Comparison of ENCODE assay signal across 12 cellular contexts in genomic region chrX:3697220-3697684, GRCh38. TPM values are rescaled to one million over a fixed set of nuclear protein-coding genes. Genes with fewer than 3 reads are reported as not detected.
DNase-seq lines count a peak whose midpoint lies in the region; ATAC-seq and TF ChIP-seq lines count a peak whose summit lies in the region.
"Had no signal": no experiment of that assay in that cellular context is flagged by ENCODE, and none has a peak within 500 bp of the region (broad histone marks: within the 10 kb centered on the region; RNA-seq: fewer than 3 reads in every experiment).

No MANE protein-coding gene starts in this region.

- peak overlapping the region; percentile 51 for H3K4me2 ChIP-seq in mammary epithelial cell (ENCODE audit: insufficient read depth, low read depth, low read length)

- DNase-seq in CD14-positive monocyte (ENCODE audit: low spot score) (no peak), NB4 (ENCODE audit: low read depth) (peak; percentile 30), mammary epithelial cell (peak; percentile 10), natural killer cell (no peak), mesenteric fat pad (ENCODE audit: low spot score) (no peak), cerebellum (ENCODE audit: low spot score) (no peak)
- no peak for DNase-seq in activated effector memory CD4-positive, alpha-beta T cell treated with Interleukin-2 at 50 U/mL for 16 hours
- no peak for DNase-seq in activated CD8-positive, alpha-beta T cell treated with anti-CD3 and anti-CD28 coated beads for 36 hours
- DNase-seq: activated CD4-positive, alpha-beta T cell treated with anti-CD3 and anti-CD28 coated beads, Interleukin-2, amount 50 U/mL, for 48 hours; naive thymus-derived CD8-positive, alpha-beta T cell; uterus had no signal

- CTCF ChIA-PET in mammary epithelial cell (lab: Charles Lee; ENCODE audit: low non-redundant PET) = no interaction called here
- CTCF ChIA-PET in activated CD8-positive, alpha-beta T cell treated with anti-CD3 and anti-CD28 coated beads for 36 hours (lab: Charles Lee) = no interaction called here

- peaks cover 6% of the 10 kb centered on the region for H3K4me1 ChIP-seq in mammary epithelial cell (ENCODE audit: insufficient read depth, low read length)
- H3K4me1 ChIP-seq: uterus had no signal

- H3K9ac ChIP-seq in mammary epithelial cell (ENCODE audit: insufficient read depth, low read length) = peak overlapping the region; percentile 62

- dilution Hi-C loops in mammary epithelial cell (cut with HindIII; ENCODE audit: low sequenced_read_pairs) = no loop called here

- H3K4me3 Mint-ChIP-seq in CD14-positive monocyte (no peak overlapping the region), natural killer cell (peak overlapping the region; percentile 38)
- H3K4me3 Mint-ChIP-seq in activated CD8-positive, alpha-beta T cell treated with anti-CD3 and anti-CD28 coated beads for 36 hours = no peak overlapping the region

- H3K27ac Mint-ChIP-seq in CD14-positive monocyte (peak overlapping the region; percentile 47 to 85 (median 64)), natural killer cell (peak overlapping the region; percentile 83 to 93)
- H3K27ac Mint-ChIP-seq in activated CD8-positive, alpha-beta T cell treated with anti-CD3 and anti-CD28 coated beads for 36 hours = no peak overlapping the region

- H3K36me3 Mint-ChIP-seq in CD14-positive monocyte = peaks cover 0 to 4% of the 10 kb centered on the region in 2 donors
- no peaks in the 10 kb centered on the region for H3K36me3 Mint-ChIP-seq in natural killer cell
- peaks cover 17% of the 10 kb centered on the region for H3K36me3 Mint-ChIP-seq in activated CD8-positive, alpha-beta T cell treated with anti-CD3 and anti-CD28 coated beads for 36 hours (ENCODE audit: low read depth)
- H3K36me3 Mint-ChIP-seq: naive thymus-derived CD8-positive, alpha-beta T cell had no signal

- no peaks in the 10 kb centered on the region for H3K27me3 ChIP-seq in mammary epithelial cell (ENCODE audit: insufficient read depth, low read length)
- H3K27me3 ChIP-seq: cardiac muscle cell, uterus had no signal

- intact Hi-C loops in CD14-positive monocyte (cut with micrococcal nuclease) (no loop called here), mammary epithelial cell (cut with micrococcal nuclease) (no loop called here), natural killer cell (cut with micrococcal nuclease) (no loop called here)
- intact Hi-C loops in activated CD8-positive, alpha-beta T cell treated with anti-CD3 and anti-CD28 coated beads for 36 hours (cut with micrococcal nuclease) = no loop called here

- no peaks in the 10 kb centered on the region for H4K20me1 ChIP-seq in mammary epithelial cell (ENCODE audit: insufficient read depth, low read length)

- POLR2A ChIA-PET in activated CD8-positive, alpha-beta T cell treated with anti-CD3 and anti-CD28 coated beads for 36 hours (lab: Charles Lee) = no interaction called here

- TF ChIP-seq CTCF in CD14-positive monocyte (IDR thresholded peaks at IDR 0.05) (no peak), NB4 (IDR thresholded peaks at IDR 0.05; ENCODE audit: low read depth, low read length) (no peak), mammary epithelial cell (conservative IDR thresholded peaks at IDR 0.05 in 1 of 2, IDR thresholded peaks at IDR 0.05 in 1 of 2; ENCODE audit: extremely low read depth in 1 of 2, insufficient read depth in 1 of 2, low read depth in 1 of 2, low read length in 2 of 2) (no peak), natural killer cell (IDR thresholded peaks at IDR 0.05) (no peak)
- TF ChIP-seq CTCF in activated CD8-positive, alpha-beta T cell treated with anti-CD3 and anti-CD28 coated beads for 36 hours (IDR thresholded peaks at IDR 0.05) = no peak

- H3K79me2 ChIP-seq in mammary epithelial cell (ENCODE audit: insufficient read depth, low read length) = peaks cover 73% of the 10 kb centered on the region

- no TSS peak for BruUV-seq in mammary epithelial cell (replicated peaks; lab: Mats Ljungman, UMichigan)

- no peak for TF ChIP-seq POLR2A in NB4 (IDR thresholded peaks at IDR 0.05; ENCODE audit: extremely low read depth, insufficient read length)

- no peak overlapping the region for H2AFZ ChIP-seq in mammary epithelial cell (ENCODE audit: low read depth, low read length)

- H3K36me3 ChIP-seq in mammary epithelial cell (ENCODE audit: insufficient read depth, low read length) = no peaks in the 10 kb centered on the region
- H3K36me3 ChIP-seq: cardiac muscle cell, uterus had no signal

- peak overlapping the region; percentile 86 for H3K27ac ChIP-seq in mammary epithelial cell (ENCODE audit: insufficient read depth, low read depth, low read length)
- H3K27ac ChIP-seq: cardiac muscle cell, uterus had no signal

- H3K27me3 Mint-ChIP-seq in CD14-positive monocyte (ENCODE audit: low read depth in 3 of 3) (peaks cover 0 to 2% (median 2%) of the 10 kb centered on the region in 3 donors), natural killer cell (ENCODE audit: low read depth in 2 of 2) (no peaks in the 10 kb centered on the region)
- H3K27me3 Mint-ChIP-seq in activated CD8-positive, alpha-beta T cell treated with anti-CD3 and anti-CD28 coated beads for 36 hours = no peaks in the 10 kb centered on the region
- H3K27me3 Mint-ChIP-seq: naive thymus-derived CD8-positive, alpha-beta T cell had no signal

- ATAC-seq in natural killer cell = peak; percentile 53 to 78 (median 67)
- no peak for ATAC-seq in activated CD8-positive, alpha-beta T cell treated with anti-CD3 and anti-CD28 coated beads for 36 hours
- ATAC-seq: naive thymus-derived CD8-positive, alpha-beta T cell had no signal

- H3K4me1 Mint-ChIP-seq in CD14-positive monocyte (peaks cover 54% of the 10 kb centered on the region), natural killer cell (peaks cover 51 to 79% of the 10 kb centered on the region in 2 donors)
- H3K4me1 Mint-ChIP-seq in activated CD8-positive, alpha-beta T cell treated with anti-CD3 and anti-CD28 coated beads for 36 hours (ENCODE audit: low read depth) = peaks cover 43% of the 10 kb centered on the region

- WGBS in mammary epithelial cell (ENCODE audit: low coverage, missing lambda C conversion rate) = 45% methylated on average over 9 of the region's 9 CpGs

- H3K9me3 Mint-ChIP-seq in CD14-positive monocyte (peaks cover 0 to 2% (median 0%) of the 10 kb centered on the region in 7 donors), natural killer cell (no peaks in the 10 kb centered on the region)
- no peaks in the 10 kb centered on the region for H3K9me3 Mint-ChIP-seq in activated CD8-positive, alpha-beta T cell treated with anti-CD3 and anti-CD28 coated beads for 36 hours
- H3K9me3 Mint-ChIP-seq: naive thymus-derived CD8-positive, alpha-beta T cell had no signal

- peaks cover 2% of the 10 kb centered on the region for H3K9me3 ChIP-seq in mammary epithelial cell (replicated peaks; ENCODE audit: insufficient read depth, low read length)
- H3K9me3 ChIP-seq: uterus had no signal

- in situ Hi-C loops in mammary epithelial cell (cut with MboI; ENCODE audit: low sequenced_read_pairs in 2 of 2) = no loop called here

- H3K4me3 ChIP-seq in NB4 (ENCODE audit: low read depth, low read length) (no peak overlapping the region), mammary epithelial cell (replicated peaks in 1 of 3; ENCODE audit: insufficient read depth in 1 of 3, low read depth in 2 of 3, low read length in 3 of 3) (no peak overlapping the region)
- H3K4me3 ChIP-seq: cardiac muscle cell, uterus had no signal

RNA-seq across cellular contexts. Expression of gene PRKX, which starts 16.2 kb away (rescaled TPM):
- polyA plus RNA-seq in CD14-positive monocyte (10 to 100 TPM; 46.2 to 47.0 TPM), mammary epithelial cell (22.0 TPM)
- total RNA-seq in mammary epithelial cell (10 to 100 TPM; 33.8 to 39.7 TPM), natural killer cell (100 to 1,000 TPM in 1 of 3 donors, 10 to 100 TPM in 2; 44.9 to 131 (median 97.6) TPM), mesenteric fat pad (23.1 TPM), cerebellum (27.8 TPM)
- 63.7 TPM for polyA minus RNA-seq in mammary epithelial cell
- 10 to 100 TPM; 54.4 to 59.9 TPM for total RNA-seq in activated CD8-positive, alpha-beta T cell treated with anti-CD3 and anti-CD28 coated beads for 36 hours

Comparison
In these comparisons a context has a peak if more than half of its experiments do, and no peak if none do; other contexts are left out.
1. DNase-seq: peak in NB4 (single experiment) and mammary epithelial cell (single experiment); none in CD14-positive monocyte (single experiment), natural killer cell (single experiment), activated effector memory CD4-positive, alpha-beta T cell treated with Interleukin-2 at 50 U/mL for 16 hours (single experiment), activated CD8-positive, alpha-beta T cell treated with anti-CD3 and anti-CD28 coated beads for 36 hours (single experiment), mesenteric fat pad (single experiment) and cerebellum (single experiment).